Comparison of ENCODE assay signal across 1 cellular context in genomic region chr1:199747984-199748383, GRCh38.
TF ChIP-seq lines count a peak whose summit lies in the region.

No MANE protein-coding gene starts in this region.

TF ChIP-seq in H1, 55 proteins besides CTCF, POLR2A, EP300 and RAD21 (continued from another document):
- peak; percentile 92 for TF ChIP-seq E2F6 (IDR thresholded peaks at IDR 0.05)
- TF ChIP-seq POU5F1 (IDR thresholded peaks at IDR 0.05; ENCODE audit: low read depth, low read length), result no peak
- no peak for TF ChIP-seq JUN (IDR thresholded peaks at IDR 0.05; ENCODE audit: low read depth, low read length)
- TF ChIP-seq, protein P1, sequence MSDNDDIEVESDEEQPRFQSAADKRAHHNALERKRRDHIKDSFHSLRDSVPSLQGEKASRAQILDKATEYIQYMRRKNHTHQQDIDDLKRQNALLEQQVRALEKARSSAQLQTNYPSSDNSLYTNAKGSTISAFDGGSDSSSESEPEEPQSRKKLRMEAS (IDR thresholded peaks at IDR 0.05), result peak; percentile 90
- TF ChIP-seq MAFK (IDR thresholded peaks at IDR 0.05; ENCODE audit: low read depth, low read length), result peak; percentile 35; the same call in 1 of the 2 replicates
- no peak for TF ChIP-seq CBX5 (IDR thresholded peaks at IDR 0.05; ENCODE audit: low read depth, low read length)
- 0 out of 4 replicates have a peak, but pooled peaks of 1 of the 2 experiments have one; percentile 21 for TF ChIP-seq HDAC2 (IDR thresholded peaks at IDR 0.05; ENCODE audit: borderline replicate concordance in 1 of 2, low read depth in 2 of 2, low read length in 2 of 2)
- 0 out of 2 replicates have a peak, but pooled peaks have one; percentile 21 for TF ChIP-seq SP1 (IDR thresholded peaks at IDR 0.05; ENCODE audit: low read depth, low read length)
